Comparison of ENCODE assay signal across 10 cellular contexts in the genomic region with DNA sequence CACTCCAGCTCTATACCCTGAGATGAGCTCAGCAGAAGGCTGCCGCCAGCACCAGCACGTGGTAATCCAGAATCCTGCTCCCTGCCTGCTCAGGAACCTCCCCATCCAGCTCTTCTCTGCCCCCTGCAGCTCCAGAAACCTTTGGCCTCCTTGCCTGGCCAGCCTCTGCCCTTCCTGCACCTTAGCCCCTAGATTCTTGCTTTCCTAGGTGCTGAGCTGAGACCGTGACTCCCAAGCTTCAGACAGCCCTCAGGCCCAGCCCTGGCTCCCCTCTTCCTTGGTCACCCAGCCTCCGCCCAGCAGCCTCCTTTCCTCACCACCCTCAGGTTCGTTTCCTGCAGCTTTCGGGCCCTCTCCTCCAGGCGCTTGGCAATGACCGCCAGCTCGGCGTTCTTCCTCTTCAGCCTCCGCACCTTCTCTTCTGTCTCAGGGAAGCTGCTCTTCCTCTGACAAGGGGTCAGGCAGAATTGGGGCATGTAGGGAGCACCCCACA. TPM values are rescaled to one million over a fixed set of nuclear protein-coding genes. Genes with fewer than 3 reads are reported as not detected.
A peak's percentile ranks its signal among the peaks of the same experiment; 100 is the strongest.
DNase-seq lines count a peak whose midpoint lies in the region; ATAC-seq and TF ChIP-seq lines count a peak whose summit lies in the region.
"Had no signal": no experiment of that assay in that cellular context is flagged by ENCODE, and none has a peak within 500 bp of the region (broad histone marks: within the 10 kb centered on the region; RNA-seq: fewer than 3 reads in every experiment).

No MANE protein-coding gene starts in this region.

- H3K27ac Mint-ChIP-seq in T-helper 2 cell treated with Interferon-gamma antibody and Interleukin-4, amounts not matched to agents 5 μg/mL and 100 μg/mL, for 36 hours: peak overlapping the region; percentile 37
- H3K27ac Mint-ChIP-seq in HFFc6: no peak overlapping the region

- H3K4me2 ChIP-seq in BLaER1: peak overlapping the region; percentile 100

- peaks cover 9% of the 10 kb centered on the region; the same call in 1 of the 2 replicates for H3K27me3 ChIP-seq in BLaER1
- no peaks in the 10 kb centered on the region for H3K27me3 ChIP-seq in GM06990 (replicated peaks; ENCODE audit: control insufficient read depth, insufficient read depth, low read length)

- peaks cover 33% of the 10 kb centered on the region for H3K4me1 Mint-ChIP-seq in T-helper 2 cell treated with Interferon-gamma antibody and Interleukin-4, amounts not matched to agents 5 μg/mL and 100 μg/mL, for 36 hours (ENCODE audit: low read depth)
- H3K4me1 Mint-ChIP-seq in HFFc6 (ENCODE audit: low read depth): 0 out of 2 replicates have a peak, but pooled peaks cover 1% of the 10 kb centered on the region

- H3K9me3 Mint-ChIP-seq in T-helper 2 cell treated with Interferon-gamma antibody and Interleukin-4, amounts not matched to agents 5 μg/mL and 100 μg/mL, for 36 hours: no peaks in the 10 kb centered on the region
- H3K9me3 Mint-ChIP-seq in HFFc6: no peaks in the 10 kb centered on the region

- peaks cover 72% of the 10 kb centered on the region for H3K4me1 ChIP-seq in BLaER1

- H3K27me3 Mint-ChIP-seq in T-helper 2 cell treated with Interferon-gamma antibody and Interleukin-4, amounts not matched to agents 5 μg/mL and 100 μg/mL, for 36 hours (ENCODE audit: low read depth): peaks cover 2% of the 10 kb centered on the region
- H3K27me3 Mint-ChIP-seq in HFFc6 (ENCODE audit: insufficient read depth): peaks cover 18% of the 10 kb centered on the region

- H3K9me3 ChIP-seq in BLaER1: no peaks in the 10 kb centered on the region; the same call in 1 of the 2 replicates

- H3K4me3 ChIP-seq in BLaER1 (peak overlapping the region; percentile 96), GM06990 (replicated peaks; ENCODE audit: low read depth, low read length) (no peak overlapping the region)

- H4K20me1 ChIP-seq in BLaER1: peaks cover 68% of the 10 kb centered on the region

- intact Hi-C loops in head of caudate nucleus (cut with DNase I): no loop called here

- no peak for TF ChIP-seq CTCF in GM06990 (IDR thresholded peaks at IDR 0.05; ENCODE audit: insufficient read depth, low read length, poor library complexity, severe bottlenecking)
- TF ChIP-seq CTCF in HFFc6 (IDR thresholded peaks at IDR 0.05): no peak

- H3K27ac ChIP-seq in BLaER1: peak overlapping the region; percentile 100

- H3K4me3 Mint-ChIP-seq in T-helper 2 cell treated with Interferon-gamma antibody and Interleukin-4, amounts not matched to agents 5 μg/mL and 100 μg/mL, for 36 hours: peak overlapping the region; percentile 25
- no peak overlapping the region for H3K4me3 Mint-ChIP-seq in HFFc6

- ATAC-seq in GM18873 (IDR thresholded peaks at IDR 0.05; ENCODE audit: low FRiP score, unreplicated experiment) (no peak), HG03196 (IDR thresholded peaks at IDR 0.05; ENCODE audit: unreplicated experiment) (no peak)

- peak overlapping the region; percentile 100 for H3K9ac ChIP-seq in BLaER1

- H3K36me3 ChIP-seq in BLaER1 (peaks cover 37% of the 10 kb centered on the region), GM06990 (ENCODE audit: control insufficient read depth, insufficient read depth, low read length) (peaks cover 5% of the 10 kb centered on the region)

- peaks cover 45% of the 10 kb centered on the region for H3K36me3 Mint-ChIP-seq in T-helper 2 cell treated with Interferon-gamma antibody and Interleukin-4, amounts not matched to agents 5 μg/mL and 100 μg/mL, for 36 hours (ENCODE audit: low read depth)
- H3K36me3 Mint-ChIP-seq in HFFc6 (ENCODE audit: low read depth): no peaks in the 10 kb centered on the region

- peak; percentile 74 for DNase-seq in GM06990 (ENCODE audit: extremely low read depth, insufficient read length)
- no peak for DNase-seq in T-helper 2 cell treated with Interferon-gamma antibody and Interleukin-4, amounts not matched to agents 5 μg/mL and 100 μg/mL, for 36 hours (ENCODE audit: low spot score)
- DNase-seq in head of caudate nucleus: peak in 36 of 42 donors; percentile 35 to 88 (median 70)
- DNase-seq in HFFc6: no peak
- DNase-seq in activated CD4-positive, CD25-positive, alpha-beta regulatory T cell (lab: John Stamatoyannopoulos, UW): no peak
- DNase-seq: activated effector memory CD4-positive, alpha-beta T cell treated with Interleukin-2 at 50 U/mL for 16 hours had no signal

RNA-seq across cellular contexts. Expression of a gene that starts 2.6 kb away (rescaled TPM):
- total RNA-seq in HFFc6 (2021; fragmentation: NEBNext Ultra II Directional; extraction: Animal tissue kit (Norgen Biotek cat#: 25700)): 1 to 10 TPM in 4 of 6 experiments, under 1 TPM in 2; 0.50 to 1.8 (median 1.3) TPM

RNA-seq across cellular contexts. Expression of a gene that starts 26.0 kb away (rescaled TPM):
- 100 to 1,000 TPM in 4 of 6 experiments, 10 to 100 TPM in 2; 95.6 to 110 (median 105) TPM for total RNA-seq in HFFc6 (2021; fragmentation: NEBNext Ultra II Directional; extraction: Animal tissue kit (Norgen Biotek cat#: 25700))

RNA-seq across cellular contexts. Expression of a gene that starts 45.3 kb away (rescaled TPM):
- total RNA-seq in HFFc6 (2021; fragmentation: NEBNext Ultra II Directional; extraction: Animal tissue kit (Norgen Biotek cat#: 25700)): not detected
- total RNA-seq: osteocyte had no signal

Comparison
In these comparisons a context has a peak if more than half of its experiments do, and no peak if none do; other contexts are left out.
1. DNase-seq: peak in GM06990 (single experiment) and head of caudate nucleus (36 of 42); none in T-helper 2 cell treated with Interferon-gamma antibody and Interleukin-4, amounts not matched to agents 5 μg/mL and 100 μg/mL, for 36 hours (single experiment), HFFc6 (single experiment) and activated CD4-positive, CD25-positive, alpha-beta regulatory T cell (0 of 4).